8 cellular contexts compared by ENCODE assay signal in the genomic region with DNA sequence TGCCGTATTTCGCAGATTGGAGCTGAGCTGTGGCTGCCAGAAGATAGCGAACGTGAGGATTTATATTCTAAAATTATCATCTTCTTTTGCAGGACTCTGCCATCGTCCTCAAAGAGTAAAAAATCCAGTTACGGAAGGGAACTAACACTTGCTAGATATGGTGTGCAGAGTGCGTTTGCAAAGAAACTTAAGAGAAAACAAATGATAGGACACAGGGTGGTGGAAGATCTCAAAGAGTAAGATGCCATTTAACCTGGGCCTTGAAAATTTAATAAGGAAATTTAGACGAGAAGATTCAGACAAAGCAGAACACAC. TPM values are rescaled to one million over a fixed set of nuclear protein-coding genes. Genes with fewer than 3 reads are reported as not detected.
DNase-seq lines count a peak whose midpoint lies in the region; ATAC-seq and TF ChIP-seq lines count a peak whose summit lies in the region.

No MANE protein-coding gene starts in this region.

- H3K4me1 Mint-ChIP-seq in activated CD8-positive, alpha-beta memory T cell treated with anti-CD3 and anti-CD28 coated beads, Interleukin-2, amount 10 ng/mL, durations not matched to agents 7 days and 5 days, result peaks cover 45% of the 10 kb centered on the region
- peaks cover 30% of the 10 kb centered on the region for H3K4me1 Mint-ChIP-seq in activated T-cell treated with anti-CD3 and anti-CD28 coated beads, Interleukin-2, amount 50 U/mL, for 24 hours (ENCODE audit: low read depth)

- H3K36me3 Mint-ChIP-seq in activated CD8-positive, alpha-beta memory T cell treated with anti-CD3 and anti-CD28 coated beads, Interleukin-2, amount 10 ng/mL, durations not matched to agents 7 days and 5 days, result peaks cover 15% of the 10 kb centered on the region
- peaks cover 23% of the 10 kb centered on the region for H3K36me3 Mint-ChIP-seq in activated T-cell treated with anti-CD3 and anti-CD28 coated beads, Interleukin-2, amount 50 U/mL, for 24 hours (ENCODE audit: low read depth)

- TF ChIP-seq CTCF in VCaP (conservative IDR thresholded peaks at IDR 0.05) (peak; percentile 31), upper lobe of right lung (IDR thresholded peaks at IDR 0.05) (no peak)

- peak; percentile 1 for ATAC-seq in activated CD8-positive, alpha-beta memory T cell treated with anti-CD3 and anti-CD28 coated beads, Interleukin-2, amount 10 ng/mL, durations not matched to agents 7 days and 5 days
- ATAC-seq in upper lobe of right lung, result no peak

- H3K9ac ChIP-seq in iPS-20b (ENCODE audit: low read depth, low read length), result peak overlapping the region; percentile 93; the same call in 1 of the 2 replicates

- H3K27ac ChIP-seq in VCaP, result peak overlapping the region; percentile 90
- H3K27ac ChIP-seq in iPS-20b (ENCODE audit: low read length), result peak overlapping the region; percentile 84
- H3K27ac ChIP-seq in upper lobe of right lung, result peak overlapping the region; percentile 94

- intact Hi-C loops in upper lobe of right lung (cut with DNase I), result no loop called here

- H3K4me1 ChIP-seq in iPS-20b (ENCODE audit: insufficient read depth, low read length) (peaks cover 19% of the 10 kb centered on the region; the same call in 1 of the 2 replicates), upper lobe of right lung (peaks cover 21% of the 10 kb centered on the region)

- H3K4me3 Mint-ChIP-seq in activated CD8-positive, alpha-beta memory T cell treated with anti-CD3 and anti-CD28 coated beads, Interleukin-2, amount 10 ng/mL, durations not matched to agents 7 days and 5 days, result no peak overlapping the region
- H3K4me3 Mint-ChIP-seq in activated T-cell treated with anti-CD3 and anti-CD28 coated beads, Interleukin-2, amount 50 U/mL, for 24 hours, result no peak overlapping the region

- H3K9me3 ChIP-seq in iPS-20b (ENCODE audit: insufficient read depth, low read depth, low read length), result no peaks in the 10 kb centered on the region
- no peaks in the 10 kb centered on the region for H3K9me3 ChIP-seq in upper lobe of right lung

- H3K9me3 Mint-ChIP-seq in activated CD8-positive, alpha-beta memory T cell treated with anti-CD3 and anti-CD28 coated beads, Interleukin-2, amount 10 ng/mL, durations not matched to agents 7 days and 5 days (ENCODE audit: low read depth), result no peaks in the 10 kb centered on the region
- no peaks in the 10 kb centered on the region for H3K9me3 Mint-ChIP-seq in activated T-cell treated with anti-CD3 and anti-CD28 coated beads, Interleukin-2, amount 50 U/mL, for 24 hours

- H3K27me3 Mint-ChIP-seq in activated CD8-positive, alpha-beta memory T cell treated with anti-CD3 and anti-CD28 coated beads, Interleukin-2, amount 10 ng/mL, durations not matched to agents 7 days and 5 days, result no peaks in the 10 kb centered on the region
- H3K27me3 Mint-ChIP-seq in activated T-cell treated with anti-CD3 and anti-CD28 coated beads, Interleukin-2, amount 50 U/mL, for 24 hours, result no peaks in the 10 kb centered on the region

- H3K36me3 ChIP-seq in iPS-20b (ENCODE audit: insufficient read depth, low read depth, low read length), result peaks cover 29% of the 10 kb centered on the region
- H3K36me3 ChIP-seq in upper lobe of right lung, result no peaks in the 10 kb centered on the region

- DNase-seq in activated CD8-positive, alpha-beta memory T cell treated with anti-CD3 and anti-CD28 coated beads, Interleukin-2, amount 10 ng/mL, durations not matched to agents 7 days and 5 days, result no peak
- no peak for DNase-seq in activated CD8-positive, alpha-beta memory T cell treated with anti-CD3 and anti-CD28 coated beads for 24 hours
- DNase-seq in upper lobe of right lung, result no peak
- no peak for DNase-seq in activated T-cell treated with anti-CD3 and anti-CD28 coated beads, Interleukin-2, amount 50 U/mL, for 24 hours
- no peak for DNase-seq in SKM-1 (lab: John Stamatoyannopoulos, UW; ENCODE audit: unreplicated experiment)
- no peak for DNase-seq in stimulated activated CD4-positive, alpha-beta T cell treated with anti-CD3 and anti-CD28 coated beads, Interleukin-1b, Interleukin-23, amount 100 ng/mL, for 48 hours

- H3K4me3 ChIP-seq in iPS-20b (ENCODE audit: low read length) (peak overlapping the region; percentile 98), upper lobe of right lung (peak overlapping the region; percentile 83)

- H3K27me3 ChIP-seq in iPS-20b (ENCODE audit: insufficient read depth, low read length), result no peaks in the 10 kb centered on the region
- H3K27me3 ChIP-seq in upper lobe of right lung, result no peaks in the 10 kb centered on the region

- H3K27ac Mint-ChIP-seq in activated CD8-positive, alpha-beta memory T cell treated with anti-CD3 and anti-CD28 coated beads, Interleukin-2, amount 10 ng/mL, durations not matched to agents 7 days and 5 days, result no peak overlapping the region
- H3K27ac Mint-ChIP-seq in activated T-cell treated with anti-CD3 and anti-CD28 coated beads, Interleukin-2, amount 50 U/mL, for 24 hours, result no peak overlapping the region

- CTCF ChIA-PET in activated CD8-positive, alpha-beta memory T cell treated with anti-CD3 and anti-CD28 coated beads, Interleukin-2, amount 10 ng/mL, durations not matched to agents 7 days and 5 days (lab: Charles Lee), result interaction anchor here (0.7 to 6.8 kb wide), 7 partner anchors 9 to 351 kb away, joined by 3 to 57 read pairs (median 5); partner anchors contain the start of genes NEUROG2 and TIFA

RNA-seq across cellular contexts. Expression of gene LARP7, which starts 0.6 kb away (rescaled TPM):
- total RNA-seq in activated CD8-positive, alpha-beta memory T cell treated with anti-CD3 and anti-CD28 coated beads, Interleukin-2, amount 10 ng/mL, durations not matched to agents 7 days and 5 days, result 10 to 100 TPM; 53.3 to 53.6 TPM
- 35.2 TPM for total RNA-seq in upper lobe of right lung

RNA-seq across cellular contexts. Expression of gene ZGRF1, which starts 0.8 kb away (rescaled TPM):
- total RNA-seq in activated CD8-positive, alpha-beta memory T cell treated with anti-CD3 and anti-CD28 coated beads, Interleukin-2, amount 10 ng/mL, durations not matched to agents 7 days and 5 days, result 10 to 100 TPM; 41.8 to 59.5 TPM
- 3.4 TPM for total RNA-seq in upper lobe of right lung
